Comparison of ENCODE assay signal across 20 cellular contexts in genomic region chr1:196034080-196034706, GRCh38.
DNase-seq lines count a peak whose midpoint lies in the region; ATAC-seq and TF ChIP-seq lines count a peak whose summit lies in the region.
"Had no signal": no experiment of that assay in that cellular context is flagged by ENCODE, and none has a peak within 500 bp of the region (broad histone marks: within the 10 kb centered on the region; RNA-seq: fewer than 3 reads in every experiment).

No MANE protein-coding gene starts in this region.

- H3K4me1 ChIP-seq in A673 (ENCODE audit: insufficient read depth, low read length, poor library complexity, severe bottlenecking): no peaks in the 10 kb centered on the region
- H3K4me1 ChIP-seq: gastroesophageal sphincter, parathyroid adenoma had no signal

- TF ChIP-seq CTCF in A673 (conservative IDR thresholded peaks at IDR 0.05; ENCODE audit: low read depth, low read length): no peak
- TF ChIP-seq CTCF in HFFc6 (IDR thresholded peaks at IDR 0.05): no peak

- no peak for TF ChIP-seq POLR2A in erythroblast (IDR thresholded peaks at IDR 0.05; ENCODE audit: low read length)

- H3K27ac Mint-ChIP-seq in HFFc6: no peak overlapping the region
- H3K27ac Mint-ChIP-seq: activated naive CD4-positive, alpha-beta T cell treated with anti-CD3 and anti-CD28 coated beads, Interleukin-2, amount 10 ng/mL, durations not matched to agents 7 days and 5 days; stimulated activated naive B cell treated with anti-CD40 and anti-IgM and Interleukin-4, amounts not matched to agents 10 μg/mL and 1 μg/mL and 100 μg/mL, for 72 hours; T-helper 1 cell treated with Interleukin-12 subunit alpha and Interleukin-12 subunit beta and Interleukin-4 antibody, amounts not matched to agents 30 μg/mL and 1 μg/mL, for 36 hours; type B pancreatic cell had no signal

- H3K9me3 Mint-ChIP-seq in HFFc6: peaks cover 7% of the 10 kb centered on the region; the same call in 1 of the 2 replicates
- H3K9me3 Mint-ChIP-seq in activated T-cell treated with anti-CD3 and anti-CD28 coated beads, Interleukin-2, amount 50 U/mL, for 4 hours: no peaks in the 10 kb centered on the region
- H3K9me3 Mint-ChIP-seq: activated naive CD4-positive, alpha-beta T cell treated with anti-CD3 and anti-CD28 coated beads, Interleukin-2, amount 10 ng/mL, durations not matched to agents 7 days and 5 days; T-helper 1 cell treated with Interleukin-12 subunit alpha and Interleukin-12 subunit beta and Interleukin-4 antibody, amounts not matched to agents 30 μg/mL and 1 μg/mL, for 36 hours had no signal

- H3K36me3 ChIP-seq in A673 (ENCODE audit: insufficient read depth, low read length, poor library complexity, severe bottlenecking): no peaks in the 10 kb centered on the region
- H3K36me3 ChIP-seq: brain microvascular endothelial cell, gastroesophageal sphincter had no signal

- DNase-seq in A673 (ENCODE audit: low spot score) (peak; percentile 96), HFFc6 (no peak), NCI-H748 treated with DMSO at 0.1 percent for 48 hours (lab: John Stamatoyannopoulos, UW) (peak; percentile 74), fibroblast of peridontal ligament (ENCODE audit: extremely low read depth) (peak; percentile 6), posterior vena cava (ENCODE audit: low spot score) (no peak), erythroblast (lab: John Stamatoyannopoulos, UW) (no peak), mesenteric fat pad (ENCODE audit: low spot score) (no peak)
- DNase-seq in activated T-cell treated with anti-CD3 and anti-CD28 coated beads, Interleukin-2, amount 50 U/mL, for 4 hours: no peak
- DNase-seq: activated naive CD4-positive, alpha-beta T cell treated with anti-CD3 and anti-CD28 coated beads, Interleukin-2, amount 10 ng/mL, durations not matched to agents 7 days and 5 days; brain microvascular endothelial cell; effector CD4-positive, alpha-beta T cell; mucosa of descending colon; NCI-H510A treated with DMSO at 0.1 percent for 48 hours; stimulated activated naive B cell treated with anti-CD40 and anti-IgM and Interleukin-4, amounts not matched to agents 10 μg/mL and 1 μg/mL and 100 μg/mL, for 72 hours had no signal

- H3K4me3 ChIP-seq in A673 (ENCODE audit: low read depth, low read length, poor library complexity, severe bottlenecking): no peak overlapping the region
- H3K4me3 ChIP-seq: gastroesophageal sphincter, mucosa of descending colon, skin epidermis had no signal

- H3K27me3 ChIP-seq in A673 (replicated peaks; ENCODE audit: insufficient read depth, low read depth, low read length, poor library complexity): peaks cover 81% of the 10 kb centered on the region
- H3K27me3 ChIP-seq: brain microvascular endothelial cell, gastroesophageal sphincter had no signal

- H3K9me3 ChIP-seq in A673 (ENCODE audit: low read depth, low read length, poor library complexity, severe bottlenecking): no peaks in the 10 kb centered on the region
- H3K9me3 ChIP-seq: gastroesophageal sphincter, mucosa of descending colon had no signal

- H3K4me1 Mint-ChIP-seq in HFFc6 (ENCODE audit: low read depth): no peaks in the 10 kb centered on the region; the same call in 1 of the 2 replicates
- no peaks in the 10 kb centered on the region for H3K4me1 Mint-ChIP-seq in activated T-cell treated with anti-CD3 and anti-CD28 coated beads, Interleukin-2, amount 50 U/mL, for 4 hours (ENCODE audit: low read depth)
- H3K4me1 Mint-ChIP-seq: activated naive CD4-positive, alpha-beta T cell treated with anti-CD3 and anti-CD28 coated beads, Interleukin-2, amount 10 ng/mL, durations not matched to agents 7 days and 5 days; stimulated activated naive B cell treated with anti-CD40 and anti-IgM and Interleukin-4, amounts not matched to agents 10 μg/mL and 1 μg/mL and 100 μg/mL, for 72 hours had no signal

- ATAC-seq in activated T-cell treated with anti-CD3 and anti-CD28 coated beads, Interleukin-2, amount 50 U/mL, for 4 hours: no peak
- ATAC-seq: activated CD4-positive, CD25-positive, alpha-beta regulatory T cell treated with anti-CD3 and anti-CD28 coated beads, Interleukin-2, amount 50 U/mL, for 24 hours; gastroesophageal sphincter; mucosa of descending colon; stimulated activated naive B cell treated with anti-CD40 and anti-IgM and Interleukin-4, amounts not matched to agents 10 μg/mL and 1 μg/mL and 100 μg/mL, for 72 hours had no signal

- intact Hi-C loops in A673 (cut with micrococcal nuclease; ENCODE audit: unreplicated experiment) (no loop called here), posterior vena cava (cut with DNase I) (no loop called here)

- H3K27ac ChIP-seq in A673 (ENCODE audit: low read depth, low read length, poor library complexity, severe bottlenecking): no peak overlapping the region
- H3K27ac ChIP-seq: brain microvascular endothelial cell, gastroesophageal sphincter, parathyroid adenoma, skin epidermis had no signal

- H3K4me3 Mint-ChIP-seq in HFFc6: peak overlapping the region; percentile 6; the same call in 1 of the 2 replicates
- no peak overlapping the region for H3K4me3 Mint-ChIP-seq in activated T-cell treated with anti-CD3 and anti-CD28 coated beads, Interleukin-2, amount 50 U/mL, for 4 hours
- H3K4me3 Mint-ChIP-seq: activated naive CD4-positive, alpha-beta T cell treated with anti-CD3 and anti-CD28 coated beads, Interleukin-2, amount 10 ng/mL, durations not matched to agents 7 days and 5 days; stimulated activated naive B cell treated with anti-CD40 and anti-IgM and Interleukin-4, amounts not matched to agents 10 μg/mL and 1 μg/mL and 100 μg/mL, for 72 hours; T-helper 1 cell treated with Interleukin-12 subunit alpha and Interleukin-12 subunit beta and Interleukin-4 antibody, amounts not matched to agents 30 μg/mL and 1 μg/mL, for 36 hours; type B pancreatic cell had no signal

- POLR2A ChIA-PET in A673 (lab: Charles Lee; ENCODE audit: low non-redundant PET): no interaction called here

- CTCF ChIA-PET in A673 (lab: Charles Lee): no interaction called here

- BruUV-seq in A673 (replicated peaks; lab: Mats Ljungman, UMichigan): no TSS peak

- no peaks in the 10 kb centered on the region for H3K27me3 Mint-ChIP-seq in HFFc6 (ENCODE audit: insufficient read depth)
- H3K27me3 Mint-ChIP-seq in activated T-cell treated with anti-CD3 and anti-CD28 coated beads, Interleukin-2, amount 50 U/mL, for 4 hours (ENCODE audit: low read depth): no peaks in the 10 kb centered on the region
- H3K27me3 Mint-ChIP-seq: activated naive CD4-positive, alpha-beta T cell treated with anti-CD3 and anti-CD28 coated beads, Interleukin-2, amount 10 ng/mL, durations not matched to agents 7 days and 5 days; stimulated activated naive B cell treated with anti-CD40 and anti-IgM and Interleukin-4, amounts not matched to agents 10 μg/mL and 1 μg/mL and 100 μg/mL, for 72 hours; type B pancreatic cell had no signal

- H3K36me3 Mint-ChIP-seq in HFFc6 (ENCODE audit: low read depth): no peaks in the 10 kb centered on the region
- H3K36me3 Mint-ChIP-seq in activated T-cell treated with anti-CD3 and anti-CD28 coated beads, Interleukin-2, amount 50 U/mL, for 4 hours (ENCODE audit: insufficient read depth): no peaks in the 10 kb centered on the region
- H3K36me3 Mint-ChIP-seq: activated naive CD4-positive, alpha-beta T cell treated with anti-CD3 and anti-CD28 coated beads, Interleukin-2, amount 10 ng/mL, durations not matched to agents 7 days and 5 days; stimulated activated naive B cell treated with anti-CD40 and anti-IgM and Interleukin-4, amounts not matched to agents 10 μg/mL and 1 μg/mL and 100 μg/mL, for 72 hours; type B pancreatic cell had no signal

Comparison
In these comparisons a context has a peak if more than half of its experiments do, and no peak if none do; other contexts are left out.
1. DNase-seq: peak in A673 (single experiment), NCI-H748 treated with DMSO at 0.1 percent for 48 hours (single experiment) and fibroblast of peridontal ligament (single experiment); none in HFFc6 (single experiment), posterior vena cava (single experiment), erythroblast (0 of 2), activated T-cell treated with anti-CD3 and anti-CD28 coated beads, Interleukin-2, amount 50 U/mL, for 4 hours (single experiment) and mesenteric fat pad (single experiment).